Comparison of ENCODE assay signal across 8 cellular contexts in the genomic region with DNA sequence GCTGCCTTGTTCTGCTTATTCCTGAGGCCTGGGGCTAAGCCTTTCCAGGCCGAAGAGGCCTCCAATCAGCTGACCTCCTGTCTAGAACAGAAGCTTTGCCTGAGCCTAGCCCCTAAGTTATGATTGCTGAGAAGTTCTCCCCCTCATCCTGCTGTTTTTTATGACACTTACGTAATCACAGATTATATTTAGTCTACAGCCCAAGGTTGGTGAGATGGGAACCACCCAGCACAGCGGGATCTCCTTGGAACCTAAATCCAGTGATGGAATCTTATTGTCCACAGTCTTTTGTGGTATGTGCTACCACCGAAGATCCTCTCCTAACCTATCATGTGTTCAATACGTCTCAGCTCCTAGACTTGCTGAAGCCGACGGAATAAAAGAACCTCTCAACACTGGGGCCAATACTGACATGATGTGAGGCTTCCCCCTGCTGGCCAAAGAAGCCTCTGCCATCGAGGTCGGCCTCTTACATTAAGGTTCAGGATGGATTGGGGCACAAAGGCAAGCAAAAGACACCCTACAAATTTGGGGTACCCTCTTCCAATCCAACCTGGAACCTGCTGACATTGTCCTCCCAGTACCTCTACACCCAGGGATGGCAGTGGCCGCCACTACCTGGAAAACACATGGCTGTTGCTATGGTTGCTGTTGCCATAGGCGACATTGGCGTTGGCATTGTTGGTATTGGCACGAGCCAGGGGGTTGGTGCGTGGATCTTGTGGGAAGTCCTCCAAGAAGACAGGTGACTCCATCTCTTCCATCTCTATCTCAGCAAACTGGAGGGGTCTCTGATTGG. TPM values are rescaled to one million over a fixed set of nuclear protein-coding genes. Genes with fewer than 3 reads are reported as not detected.
DNase-seq lines count a peak whose midpoint lies in the region; ATAC-seq and TF ChIP-seq lines count a peak whose summit lies in the region.

No MANE protein-coding gene starts in this region.

- H3K36me3 ChIP-seq in liver (ENCODE audit: control insufficient read depth in 4 of 4, insufficient read depth in 3 of 4, low read depth in 1 of 4, low read length in 3 of 4) = no peaks in the 10 kb centered on the region

- H3K36me3 Mint-ChIP-seq in chondrocyte (ENCODE audit: low read depth) = no peaks in the 10 kb centered on the region

- no peaks in the 10 kb centered on the region for H3K4me1 ChIP-seq in liver (ENCODE audit: control insufficient read depth in 4 of 4, insufficient read depth in 4 of 4, low read length in 3 of 4)

- H3K4me1 Mint-ChIP-seq in chondrocyte (ENCODE audit: low read depth) = peaks cover 4% of the 10 kb centered on the region

- 30% methylated on average over 14 of the region's 14 CpGs for WGBS in liver

- peaks cover 7% of the 10 kb centered on the region for H3K27me3 Mint-ChIP-seq in chondrocyte (ENCODE audit: low read depth)

- no peaks in the 10 kb centered on the region for H3K27me3 ChIP-seq in liver (ENCODE audit: control insufficient read depth in 4 of 4, insufficient read depth in 4 of 4, low read length in 3 of 4)

- no peak overlapping the region for H3K27ac ChIP-seq in liver (ENCODE audit: low read depth in 1 of 2, low read length in 2 of 2)

- no peaks in the 10 kb centered on the region for H3K9me3 ChIP-seq in liver (ENCODE audit: control insufficient read depth in 4 of 4, low read length in 3 of 4)

- TF ChIP-seq RAD21 in liver (IDR thresholded peaks at IDR 0.05) = peak; percentile 96 to 97

- no peak overlapping the region for H3K27ac Mint-ChIP-seq in chondrocyte (ENCODE audit: unreplicated experiment)

- H3K4me3 ChIP-seq in liver (ENCODE audit: low read depth in 1 of 3, low read length in 3 of 3) = no peak overlapping the region

- peak; percentile 92 for TF ChIP-seq CTCF in GM10266 (IDR thresholded peaks at IDR 0.05; ENCODE audit: control insufficient read depth, insufficient read depth, low read depth, missing control alignments)
- peak; percentile 97 for TF ChIP-seq CTCF in chondrocyte (IDR thresholded peaks at IDR 0.05)
- TF ChIP-seq CTCF in liver (IDR thresholded peaks at IDR 0.05; ENCODE audit: low read depth, low read length, missing input control) = peak; percentile 84

- DNase-seq in GM10266 (ENCODE audit: extremely low spot score) (peak; percentile 70), NCI-H2227 treated with DMSO at 0.1 percent for 48 hours (lab: John Stamatoyannopoulos, UW) (peak; percentile 39), chondrocyte (ENCODE audit: low spot score) (no peak)
- peak; percentile 56 for DNase-seq in activated CD4-positive, alpha-beta T cell treated with anti-CD3 and anti-CD28 coated beads for 24 hours (ENCODE audit: low read depth in 2 of 2)
- DNase-seq in stimulated activated CD4-positive, alpha-beta T cell treated with anti-CD3 and anti-CD28 coated beads, TNF-alpha, amount 100 ng/mL, for 24 hours (ENCODE audit: low read depth in 3 of 3) = peak; percentile 32 to 62 (median 46)

- H3K9me3 Mint-ChIP-seq in chondrocyte (ENCODE audit: low read depth) = no peaks in the 10 kb centered on the region

- peak; percentile 62 for ATAC-seq in HG03039 (IDR thresholded peaks at IDR 0.05; ENCODE audit: unreplicated experiment)
- ATAC-seq in GM19397 (IDR thresholded peaks at IDR 0.05; ENCODE audit: unreplicated experiment) = no peak

- no peak overlapping the region for H3K9ac ChIP-seq in liver (ENCODE audit: low read depth in 1 of 2, low read length in 2 of 2)

- no peak overlapping the region for H3K4me3 Mint-ChIP-seq in chondrocyte (ENCODE audit: unreplicated experiment)

TF ChIP-seq in liver, 16 proteins besides CTCF, POLR2A, EP300 and RAD21:
- TF ChIP-seq GABPA (IDR thresholded peaks at IDR 0.05 in 1 of 2, conservative IDR thresholded peaks at IDR 0.05 in 1 of 2) (no peak), ATF3 (IDR thresholded peaks at IDR 0.05) (no peak), HNF4G (IDR thresholded peaks at IDR 0.05) (no peak), TAF1 (conservative IDR thresholded peaks at IDR 0.05) (no peak), FOXA1 (IDR thresholded peaks at IDR 0.05) (no peak), RXRA (IDR thresholded peaks at IDR 0.05) (no peak), SP1 (IDR thresholded peaks at IDR 0.05) (no peak), FOXA2 (IDR thresholded peaks at IDR 0.05) (no peak), JUND (IDR thresholded peaks at IDR 0.05) (no peak), EGR1 (IDR thresholded peaks at IDR 0.05; ENCODE audit: low read depth in 2 of 2) (no peak), YY1 (IDR thresholded peaks at IDR 0.05) (no peak)
- TF ChIP-seq, protein P1, sequence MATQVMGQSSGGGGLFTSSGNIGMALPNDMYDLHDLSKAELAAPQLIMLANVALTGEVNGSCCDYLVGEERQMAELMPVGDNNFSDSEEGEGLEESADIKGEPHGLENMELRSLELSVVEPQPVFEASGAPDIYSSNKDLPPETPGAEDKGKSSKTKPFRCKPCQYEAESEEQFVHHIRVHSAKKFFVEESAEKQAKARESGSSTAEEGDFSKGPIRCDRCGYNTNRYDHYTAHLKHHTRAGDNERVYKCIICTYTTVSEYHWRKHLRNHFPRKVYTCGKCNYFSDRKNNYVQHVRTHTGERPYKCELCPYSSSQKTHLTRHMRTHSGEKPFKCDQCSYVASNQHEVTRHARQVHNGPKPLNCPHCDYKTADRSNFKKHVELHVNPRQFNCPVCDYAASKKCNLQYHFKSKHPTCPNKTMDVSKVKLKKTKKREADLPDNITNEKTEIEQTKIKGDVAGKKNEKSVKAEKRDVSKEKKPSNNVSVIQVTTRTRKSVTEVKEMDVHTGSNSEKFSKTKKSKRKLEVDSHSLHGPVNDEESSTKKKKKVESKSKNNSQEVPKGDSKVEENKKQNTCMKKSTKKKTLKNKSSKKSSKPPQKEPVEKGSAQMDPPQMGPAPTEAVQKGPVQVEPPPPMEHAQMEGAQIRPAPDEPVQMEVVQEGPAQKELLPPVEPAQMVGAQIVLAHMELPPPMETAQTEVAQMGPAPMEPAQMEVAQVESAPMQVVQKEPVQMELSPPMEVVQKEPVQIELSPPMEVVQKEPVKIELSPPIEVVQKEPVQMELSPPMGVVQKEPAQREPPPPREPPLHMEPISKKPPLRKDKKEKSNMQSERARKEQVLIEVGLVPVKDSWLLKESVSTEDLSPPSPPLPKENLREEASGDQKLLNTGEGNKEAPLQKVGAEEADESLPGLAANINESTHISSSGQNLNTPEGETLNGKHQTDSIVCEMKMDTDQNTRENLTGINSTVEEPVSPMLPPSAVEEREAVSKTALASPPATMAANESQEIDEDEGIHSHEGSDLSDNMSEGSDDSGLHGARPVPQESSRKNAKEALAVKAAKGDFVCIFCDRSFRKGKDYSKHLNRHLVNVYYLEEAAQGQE (IDR thresholded peaks at IDR 0.05) = no peak
- TF ChIP-seq, protein P2, sequence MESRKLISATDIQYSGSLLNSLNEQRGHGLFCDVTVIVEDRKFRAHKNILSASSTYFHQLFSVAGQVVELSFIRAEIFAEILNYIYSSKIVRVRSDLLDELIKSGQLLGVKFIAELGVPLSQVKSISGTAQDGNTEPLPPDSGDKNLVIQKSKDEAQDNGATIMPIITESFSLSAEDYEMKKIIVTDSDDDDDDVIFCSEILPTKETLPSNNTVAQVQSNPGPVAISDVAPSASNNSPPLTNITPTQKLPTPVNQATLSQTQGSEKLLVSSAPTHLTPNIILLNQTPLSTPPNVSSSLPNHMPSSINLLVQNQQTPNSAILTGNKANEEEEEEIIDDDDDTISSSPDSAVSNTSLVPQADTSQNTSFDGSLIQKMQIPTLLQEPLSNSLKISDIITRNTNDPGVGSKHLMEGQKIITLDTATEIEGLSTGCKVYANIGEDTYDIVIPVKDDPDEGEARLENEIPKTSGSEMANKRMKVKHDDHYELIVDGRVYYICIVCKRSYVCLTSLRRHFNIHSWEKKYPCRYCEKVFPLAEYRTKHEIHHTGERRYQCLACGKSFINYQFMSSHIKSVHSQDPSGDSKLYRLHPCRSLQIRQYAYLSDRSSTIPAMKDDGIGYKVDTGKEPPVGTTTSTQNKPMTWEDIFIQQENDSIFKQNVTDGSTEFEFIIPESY (IDR thresholded peaks at IDR 0.05) = no peak

RNA-seq across cellular contexts. Expression of gene KIF21B, which starts 19.3 kb away (rescaled TPM):
- 1.1 to 2.6 TPM (median 2.6 TPM) in 3 replicates for total RNA-seq in chondrocyte
- 1 to 10 TPM; 1.6 to 1.9 TPM for total RNA-seq in liver
- under 1 TPM; 0.42 to 0.45 TPM for polyA plus RNA-seq in liver
